8 cellular contexts compared by ENCODE assay signal in genomic region chr1:26169669-26170471, GRCh38.
DNase-seq lines count a peak whose midpoint lies in the region; ATAC-seq lines count a peak whose summit lies in the region.

Gene ZNF593 (plus strand): TSS chr1:26169908. CDS start chr1:26169984, 76 bp downstream.

- H3K4me1 ChIP-seq in HUES6 (ENCODE audit: control insufficient read depth, insufficient read depth, low read length) (peaks cover 33% of the 10 kb centered on the region), mucosa of rectum (ENCODE audit: control insufficient read depth in 2 of 2, insufficient read depth in 2 of 2, low read length in 2 of 2) (peaks cover 7 to 11% of the 10 kb centered on the region in 2 donors)

- peak; percentile 53 for DNase-seq in DMS 273 treated with DMSO at 0.1 percent for 48 hours (lab: John Stamatoyannopoulos, UW)
- peak; percentile 96 for DNase-seq in OCI-M1 (lab: John Stamatoyannopoulos, UW)
- DNase-seq in activated T-cell treated with anti-CD3 and anti-CD28 coated beads for 48 hours (ENCODE audit: low read depth): peak; percentile 91
- peak; percentile 33 for DNase-seq in epithelial cell of prostate (ENCODE audit: low read depth, low spot score)
- peak; percentile 70 to 75 for DNase-seq in stimulated activated CD8-positive, alpha-beta memory T cell treated with anti-CD3 and anti-CD28 coated beads, Interleukin-4, amount 100 ng/mL, for 4 hours (ENCODE audit: low read depth in 2 of 2, low spot score in 1 of 2)

- peak; percentile 91 for ATAC-seq in GM21390 (IDR thresholded peaks at IDR 0.05; ENCODE audit: unreplicated experiment)

- H3K36me3 ChIP-seq in HUES6 (ENCODE audit: control insufficient read depth, insufficient read depth, low read length): peaks cover 9% of the 10 kb centered on the region
- H3K36me3 ChIP-seq in mucosa of rectum (ENCODE audit: control insufficient read depth in 2 of 2, insufficient read depth in 2 of 2, low read length in 2 of 2): peaks cover 0 to 5% of the 10 kb centered on the region in 2 donors

- H3K27me3 ChIP-seq in HUES6 (ENCODE audit: control insufficient read depth, insufficient read depth, low read length) (peaks cover 24% of the 10 kb centered on the region), mucosa of rectum (ENCODE audit: control insufficient read depth in 2 of 2, insufficient read depth in 2 of 2, low read length in 2 of 2) (no peaks in the 10 kb centered on the region)

- peak within 1 kb of the TSS; percentile 89; the same call in 1 of the 2 replicates for H3K27ac ChIP-seq in HUES6 (ENCODE audit: low read depth, low read length)
- peak within 1 kb of the TSS; percentile 30 for H3K27ac ChIP-seq in epithelial cell of prostate
- peak within 1 kb of the TSS; percentile 68 to 71 for H3K27ac ChIP-seq in mucosa of rectum (ENCODE audit: low read depth in 2 of 2, low read length in 2 of 2)

- H3K9ac ChIP-seq in HUES6 (ENCODE audit: low read length) (peak within 1 kb of the TSS; percentile 91), mucosa of rectum (ENCODE audit: low read depth in 1 of 2, low read length in 2 of 2) (peak within 1 kb of the TSS; percentile 84 to 97)

- peak within 1 kb of the TSS; percentile 89 for H3K4me3 ChIP-seq in HUES6 (ENCODE audit: low read depth, low read length)
- H3K4me3 ChIP-seq in mucosa of rectum (ENCODE audit: low read length in 2 of 2): peak within 1 kb of the TSS; percentile 84 to 94

- H3K9me3 ChIP-seq in HUES6 (ENCODE audit: control insufficient read depth, insufficient read depth, low read depth, low read length) (no peaks in the 10 kb centered on the region), mucosa of rectum (ENCODE audit: control insufficient read depth in 2 of 2, low read length in 2 of 2) (no peaks in the 10 kb centered on the region)

Comparison
In these comparisons a context has a peak if more than half of its experiments do, and no peak if none do; other contexts are left out.
1. Peak in every context shown above with its lines: DNase-seq, ATAC-seq, H3K4me3 ChIP-seq and H3K27ac ChIP-seq.
2. DNase-seq: peak in every context shown above with its lines; median percentile 96 in OCI-M1; 91 in activated T-cell treated with anti-CD3 and anti-CD28 coated beads for 48 hours; 72 in stimulated activated CD8-positive, alpha-beta memory T cell treated with anti-CD3 and anti-CD28 coated beads, Interleukin-4, amount 100 ng/mL, for 4 hours; 53 in DMS 273 treated with DMSO at 0.1 percent for 48 hours; 33 in epithelial cell of prostate.
3. H3K27ac ChIP-seq: peak in every context shown above with its lines; median percentile 89 in HUES6; 70 in mucosa of rectum; 30 in epithelial cell of prostate.